In the genomic region with DNA sequence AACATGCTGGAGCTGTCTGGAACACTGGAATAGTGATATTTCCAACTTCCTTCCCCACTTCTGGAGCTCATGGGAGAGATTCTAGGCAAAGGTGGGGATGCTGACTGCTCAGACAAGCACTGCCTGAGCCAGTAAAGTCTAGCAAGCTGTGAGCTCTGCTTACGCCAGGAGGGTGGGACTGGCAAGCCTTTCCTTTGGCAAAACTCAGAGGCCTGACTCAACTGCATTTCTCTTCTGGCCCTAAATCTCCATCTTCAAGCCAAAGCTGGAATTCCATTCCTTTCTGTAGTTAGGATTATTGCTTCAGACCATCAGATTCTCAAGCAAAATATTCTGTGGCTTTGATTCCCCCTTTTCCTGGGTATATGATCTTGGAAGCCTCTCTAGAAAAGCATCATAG, we compare ENCODE assay signal across 17 cellular contexts. TPM values are rescaled to one million over a fixed set of nuclear protein-coding genes. Genes with fewer than 3 reads are reported as not detected.
A peak's percentile ranks its signal among the peaks of the same experiment; 100 is the strongest.
DNase-seq lines count a peak whose midpoint lies in the region; ATAC-seq and TF ChIP-seq lines count a peak whose summit lies in the region.
"Had no signal": no experiment of that assay in that cellular context is flagged by ENCODE, and none has a peak within 500 bp of the region (broad histone marks: within the 10 kb centered on the region; RNA-seq: fewer than 3 reads in every experiment).

No MANE protein-coding gene starts in this region.

- TF ChIP-seq CTCF in astrocyte of the cerebellum (IDR thresholded peaks at IDR 0.05; ENCODE audit: low read depth, low read length, missing control alignments) = no peak

- in situ Hi-C loops in astrocyte of the cerebellum (cut with HindIII; ENCODE audit: low sequenced_read_pairs) = no loop called here

- intact Hi-C loops in Right ventricle myocardium superior (cut with DNase I) (no loop called here), posterior vena cava (cut with DNase I) (loop anchor here in 1 of 2 donors (1.0 kb wide), 1 partner anchor 35 kb away; no protein-coding TSS in a partner anchor)

- ATAC-seq in Right ventricle myocardium superior (ENCODE audit: poor library complexity) (peak; percentile 91), left lobe of liver (no peak), GM18519 (IDR thresholded peaks at IDR 0.05; ENCODE audit: low FRiP score, unreplicated experiment) (no peak)

- H3K4me3 ChIP-seq in astrocyte of the cerebellum (ENCODE audit: low read depth, low read length) = no peak overlapping the region
- H3K4me3 ChIP-seq: SJSA1 had no signal

- DNase-seq in AG08396 (ENCODE audit: low spot score) (peak; percentile 45), astrocyte of the cerebellum (ENCODE audit: low read depth) (peak; percentile 75), Right ventricle myocardium superior (no peak), posterior vena cava (ENCODE audit: low spot score) (peak; percentile 87), HCEC 1CT (no peak), left lobe of liver (ENCODE audit: low spot score) (no peak), foreskin melanocyte (no peak)
- DNase-seq: activated CD4-positive, alpha-beta T cell treated with anti-CD3 and anti-CD28 coated beads, Interleukin-2, amount 10 ng/mL, durations not matched to agents 7 days and 5 days; activated T-cell treated with anti-CD3 and anti-CD28 coated beads, Interleukin-2, amount 50 U/mL, for 48 hours; NCI-H146; NCI-H345; stimulated activated naive CD8-positive, alpha-beta T cell treated with anti-CD3 and anti-CD28 coated beads, Interleukin-15, amount 100 ng/mL, for 72 hours; T1000 had no signal

RNA-seq across cellular contexts. Expression of gene EPB42, which starts 20.3 kb away (rescaled TPM):
- total RNA-seq in Right ventricle myocardium superior (0.24 TPM), posterior vena cava (under 1 TPM; 0.43 to 0.65 TPM), left lobe of liver (0.13 TPM)
- total RNA-seq: activated CD4-positive, alpha-beta T cell treated with anti-CD3 and anti-CD28 coated beads, Interleukin-2, amount 10 ng/mL, durations not matched to agents 7 days and 5 days; LHCN-M2; SJSA1 had no signal

RNA-seq across cellular contexts. Expression of gene TGM5, which starts 25.6 kb away (rescaled TPM):
- total RNA-seq in Right ventricle myocardium superior (not detected), posterior vena cava (1 to 10 TPM in 1 of 2 donors, under 1 TPM in 1; 0.56 to 1.0 TPM), left lobe of liver (not detected)
- total RNA-seq: activated CD4-positive, alpha-beta T cell treated with anti-CD3 and anti-CD28 coated beads, Interleukin-2, amount 10 ng/mL, durations not matched to agents 7 days and 5 days; LHCN-M2; mononuclear cell had no signal

RNA-seq across cellular contexts. Expression of gene CCNDBP1, which starts 55.9 kb away (rescaled TPM):
- 47.7 TPM for total RNA-seq in Right ventricle myocardium superior
- 10 to 100 TPM; 49.6 to 52.6 TPM for total RNA-seq in posterior vena cava
- 20.0 TPM for total RNA-seq in left lobe of liver

Comparison
In these comparisons a context has a peak if more than half of its experiments do, and no peak if none do; other contexts are left out.
1. DNase-seq: peak in AG08396 (single experiment), astrocyte of the cerebellum (single experiment) and posterior vena cava (single experiment); none in Right ventricle myocardium superior (single experiment), HCEC 1CT (single experiment), left lobe of liver (single experiment) and foreskin melanocyte (single experiment).